Comparison of ENCODE assay signal across 14 cellular contexts in the genomic region with DNA sequence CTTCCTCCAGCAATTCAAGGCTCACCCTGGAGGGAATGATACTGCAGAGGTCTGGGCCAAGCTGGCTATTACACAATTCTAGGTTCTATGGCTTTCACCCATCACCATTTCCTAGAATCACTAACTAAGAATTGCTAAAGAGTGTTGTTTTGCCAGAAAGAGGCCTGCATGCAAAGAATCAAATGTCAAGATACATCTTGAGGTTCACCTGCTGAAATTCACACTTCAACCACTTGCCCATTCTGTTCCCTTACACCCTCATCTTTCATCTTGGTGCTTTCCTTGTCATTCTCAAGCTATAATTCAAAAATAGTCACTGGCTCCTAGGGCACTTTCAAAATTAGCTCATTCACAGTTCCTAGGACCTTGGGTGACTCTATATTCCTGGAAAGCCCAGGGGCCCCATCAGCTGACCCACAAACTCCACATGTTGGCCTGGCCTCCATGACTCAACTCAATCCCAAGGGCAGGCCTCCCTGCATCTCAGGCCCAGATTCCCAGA. TPM values are rescaled to one million over a fixed set of nuclear protein-coding genes. Genes with fewer than 3 reads are reported as not detected.
A peak's percentile ranks its signal among the peaks of the same experiment; 100 is the strongest.
DNase-seq lines count a peak whose midpoint lies in the region; TF ChIP-seq lines count a peak whose summit lies in the region.
"Had no signal": no experiment of that assay in that cellular context is flagged by ENCODE, and none has a peak within 500 bp of the region (broad histone marks: within the 10 kb centered on the region; RNA-seq: fewer than 3 reads in every experiment).

No MANE protein-coding gene starts in this region.

- DNase-seq in MCF 10A (ENCODE audit: unreplicated experiment) (peak; percentile 71), breast epithelium (ENCODE audit: low spot score in 2 of 2) (no peak), adrenal gland (peak in 4 of 7 donors; percentile 42 to 57 (median 47)), kidney tubule cell (ENCODE audit: low spot score) (peak; percentile 35), thyroid gland (no peak), spleen (no peak), NCI-H748 treated with DMSO at 0.1 percent for 48 hours (lab: John Stamatoyannopoulos, UW) (no peak), ascending aorta (ENCODE audit: low spot score in 2 of 2) (no peak)
- DNase-seq: activated gamma-delta T cell treated with Interleukin-2 at 50 U/mL for 16 hours, hippocampal formation, lower lobe of right lung, MM.1S, NCI-H2171 treated with DMSO at 0.1 percent for 48 hours, nucleus accumbens had no signal

- H3K27me3 ChIP-seq in breast epithelium (no peaks in the 10 kb centered on the region), adrenal gland (no peaks in the 10 kb centered on the region), thyroid gland (no peaks in the 10 kb centered on the region), spleen (replicated peaks in 1 of 7) (peaks cover 0 to 35% (median 0%) of the 10 kb centered on the region in 7 donors), ascending aorta (no peaks in the 10 kb centered on the region)

- H3K27ac ChIP-seq in breast epithelium (no peak overlapping the region), adrenal gland (no peak overlapping the region), thyroid gland (peak overlapping the region; percentile 76 to 86 (median 85)), spleen (no peak overlapping the region), ascending aorta (no peak overlapping the region)
- H3K27ac ChIP-seq: lower lobe of right lung had no signal

- BruUV-seq in MCF 10A (replicated peaks; lab: Mats Ljungman, UMichigan), result no TSS peak

- no peak for TF ChIP-seq CTCF in MCF 10A (IDR thresholded peaks at IDR 0.05; ENCODE audit: unreplicated experiment)
- TF ChIP-seq CTCF in breast epithelium (IDR thresholded peaks at IDR 0.05), result no peak
- TF ChIP-seq CTCF in adrenal gland (IDR thresholded peaks at IDR 0.05), result no peak
- TF ChIP-seq CTCF in thyroid gland (IDR thresholded peaks at IDR 0.05), result no peak
- TF ChIP-seq CTCF in spleen (IDR thresholded peaks at IDR 0.05 in 8 of 11, conservative IDR thresholded peaks at IDR 0.05 in 3 of 11), result no peak
- no peak for TF ChIP-seq CTCF in ascending aorta (IDR thresholded peaks at IDR 0.05)

- no peaks in the 10 kb centered on the region for H3K9me3 Mint-ChIP-seq in MCF 10A (ENCODE audit: unreplicated experiment)

- no peaks in the 10 kb centered on the region for H3K36me3 ChIP-seq in breast epithelium
- H3K36me3 ChIP-seq in adrenal gland (replicated peaks in 1 of 2), result no peaks in the 10 kb centered on the region
- H3K36me3 ChIP-seq in thyroid gland, result no peaks in the 10 kb centered on the region
- no peaks in the 10 kb centered on the region for H3K36me3 ChIP-seq in spleen
- no peaks in the 10 kb centered on the region for H3K36me3 ChIP-seq in ascending aorta
- H3K36me3 ChIP-seq: lower lobe of right lung had no signal

- H3K4me1 Mint-ChIP-seq in MCF 10A (ENCODE audit: insufficient read depth, unreplicated experiment), result peaks cover 67% of the 10 kb centered on the region

- CTCF ChIA-PET in MCF 10A (lab: Yijun Ruan, JAX), result interaction anchor here (0.9 to 1.8 kb wide), 5 partner anchors 36 to 310 kb away, joined by 3 to 6 read pairs (median 3); no protein-coding TSS in a partner anchor

- intact Hi-C loops in MCF 10A (cut with micrococcal nuclease) (no loop called here), breast epithelium (cut with DNase I; ENCODE audit: low total_unique reads) (loop anchor here (10.0 kb wide), 1 partner anchor 53 kb away; no protein-coding TSS in a partner anchor), adrenal gland (cut with DNase I) (no loop called here), thyroid gland (cut with DNase I) (loop anchor here (10.0 kb wide), 1 partner anchor 83 kb away; no protein-coding TSS in a partner anchor), spleen (cut with DNase I; ENCODE audit: low total_unique reads) (loop anchor here (10.0 kb wide), 1 partner anchor 153 kb away; no protein-coding TSS in a partner anchor), ascending aorta (cut with DNase I) (no loop called here)

- POLR2A ChIA-PET in MCF 10A (lab: Yijun Ruan, JAX), result interaction anchor here (0.6 to 9.4 kb wide), 10 partner anchors 10 to 209 kb away, joined by 3 to 113 read pairs (median 3); no protein-coding TSS in a partner anchor

- H3K4me3 ChIP-seq in breast epithelium (no peak overlapping the region), adrenal gland (no peak overlapping the region), thyroid gland (replicated peaks in 1 of 3) (no peak overlapping the region), spleen (no peak overlapping the region), ascending aorta (no peak overlapping the region)
- H3K4me3 ChIP-seq: lower lobe of right lung had no signal

- H3K27ac Mint-ChIP-seq in MCF 10A (ENCODE audit: low read depth, unreplicated experiment), result peak overlapping the region; percentile 52

- peak overlapping the region; percentile 12 for H3K4me3 Mint-ChIP-seq in MCF 10A (ENCODE audit: unreplicated experiment)

- TF ChIP-seq POLR2A in breast epithelium (IDR thresholded peaks at IDR 0.05), result no peak
- no peak for TF ChIP-seq POLR2A in adrenal gland (IDR thresholded peaks at IDR 0.05)
- TF ChIP-seq POLR2A in thyroid gland (IDR thresholded peaks at IDR 0.05), result no peak
- TF ChIP-seq POLR2A in spleen (IDR thresholded peaks at IDR 0.05), result no peak

- H3K9me3 ChIP-seq in breast epithelium (no peaks in the 10 kb centered on the region), adrenal gland (replicated peaks in 1 of 3) (no peaks in the 10 kb centered on the region), thyroid gland (no peaks in the 10 kb centered on the region), spleen (no peaks in the 10 kb centered on the region), ascending aorta (no peaks in the 10 kb centered on the region)
- H3K9me3 ChIP-seq: lower lobe of right lung had no signal

- peaks cover 29% of the 10 kb centered on the region for H3K36me3 Mint-ChIP-seq in MCF 10A (ENCODE audit: insufficient read depth, unreplicated experiment)

- no peaks in the 10 kb centered on the region for H3K27me3 Mint-ChIP-seq in MCF 10A (ENCODE audit: insufficient read depth, unreplicated experiment)

- H3K4me1 ChIP-seq in breast epithelium (peaks cover 0 to 8% of the 10 kb centered on the region in 2 donors), adrenal gland (replicated peaks in 1 of 2) (peaks cover 0 to 33% of the 10 kb centered on the region in 2 donors), thyroid gland (peaks cover 77% of the 10 kb centered on the region in 2 donors), spleen (peaks cover 4 to 39% (median 14%) of the 10 kb centered on the region in 6 donors), ascending aorta (peaks cover 5 to 51% of the 10 kb centered on the region in 2 donors)

RNA-seq across cellular contexts. Expression of a gene that starts 7.0 kb away (rescaled TPM):
- total RNA-seq in MCF 10A (2022) (159 and 201 TPM in 2 replicates), breast epithelium (100 to 1,000 TPM in 2 of 3 donors, 10 to 100 TPM in 1; 87.4 to 192 (median 153) TPM), adrenal gland (100 to 1,000 TPM in 2 of 8 donors, 10 to 100 TPM in 6; 29.9 to 135 (median 45.3) TPM), thyroid gland (100 to 1,000 TPM; 174 to 253 (median 199) TPM), spleen (100 to 1,000 TPM in 2 of 7 donors, 10 to 100 TPM in 5; 49.2 to 115 (median 82.7) TPM), ascending aorta (51.4 TPM)
- polyA plus RNA-seq in adrenal gland (10 to 100 TPM; 12.4 to 19.3 (median 17.2) TPM), spleen (1 to 10 TPM; 4.0 to 8.3 (median 5.1) TPM)

RNA-seq across cellular contexts. Expression of a gene that starts 49.3 kb away (rescaled TPM):
- total RNA-seq in MCF 10A (2022) (1.3 and 1.4 TPM in 2 replicates), breast epithelium (100 to 1,000 TPM in 1 of 3 donors, 10 to 100 TPM in 2; 21.3 to 143 (median 33.1) TPM), adrenal gland (100 to 1,000 TPM in 1 of 8 donors, 10 to 100 TPM in 7; 12.1 to 509 (median 52.0) TPM), thyroid gland (100 to 1,000 TPM in 2 of 4 donors, 10 to 100 TPM in 2; 28.2 to 245 (median 116) TPM), spleen (1 to 10 TPM; 1.6 to 7.4 (median 3.0) TPM), ascending aorta (119 TPM)
- polyA plus RNA-seq in adrenal gland (100 to 1,000 TPM in 2 of 3 donors, 10 to 100 TPM in 1; 87.6 to 175 (median 145) TPM), spleen (10 to 100 TPM in 1 of 3 donors, 1 to 10 TPM in 2; 3.5 to 11.2 (median 9.1) TPM)

Comparison
In these comparisons a context has a peak if more than half of its experiments do, and no peak if none do; other contexts are left out.
1. DNase-seq: peak in MCF 10A (single experiment), adrenal gland (4 of 7) and kidney tubule cell (single experiment); none in breast epithelium (0 of 2), thyroid gland (0 of 2), spleen (single experiment), NCI-H748 treated with DMSO at 0.1 percent for 48 hours (single experiment) and ascending aorta (0 of 2).
2. intact Hi-C loops: an anchor here in breast epithelium (10.0 kb wide), thyroid gland (10.0 kb wide) and spleen (10.0 kb wide); none called in MCF 10A, adrenal gland and ascending aorta.
3. H3K27ac ChIP-seq: peak in thyroid gland (3 of 3); none in breast epithelium (0 of 2), adrenal gland (0 of 5), spleen (0 of 8) and ascending aorta (0 of 2).